18 cellular contexts compared by ENCODE assay signal in the genomic region with DNA sequence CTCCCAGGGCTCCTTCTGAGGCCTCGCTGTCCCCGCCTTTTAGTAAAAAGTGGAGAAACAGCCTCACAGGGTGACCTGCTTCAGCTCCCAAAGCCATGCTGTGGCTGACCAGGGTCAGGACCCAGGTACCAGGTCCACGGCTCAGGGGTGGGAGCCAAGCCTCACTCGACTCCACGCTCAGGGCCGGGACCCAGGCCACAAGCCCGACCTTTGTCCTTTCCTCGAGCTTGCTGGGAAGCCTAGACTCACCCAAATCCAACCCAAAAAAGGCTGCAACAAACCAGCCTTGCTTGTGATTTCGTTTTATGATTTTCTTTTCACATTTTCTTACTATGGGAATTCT. TPM values are rescaled to one million over a fixed set of nuclear protein-coding genes. Genes with fewer than 3 reads are reported as not detected.
A peak's percentile ranks its signal among the peaks of the same experiment; 100 is the strongest.
DNase-seq lines count a peak whose midpoint lies in the region; ATAC-seq, FAIRE-seq and TF ChIP-seq lines count a peak whose summit lies in the region.
"Had no signal": no experiment of that assay in that cellular context is flagged by ENCODE, and none has a peak within 500 bp of the region (broad histone marks: within the 10 kb centered on the region; RNA-seq: fewer than 3 reads in every experiment).

No MANE protein-coding gene starts in this region.

- peak overlapping the region; percentile 30 for H2AFZ ChIP-seq in neuron (ENCODE audit: low read depth, low read length)

- 63 to 79% methylated on average over 1 to 9 of the region's 9 CpGs for WGBS in transverse colon (ENCODE audit: low coverage in 1 of 2), 2 donors

- FAIRE-seq in HTR-8/SVneo (lab: Jason Lieb, UNC), result no peak
- FAIRE-seq: islet of Langerhans had no signal

- no peak overlapping the region for H3K4me3 Mint-ChIP-seq in activated T-cell treated with anti-CD3 and anti-CD28 coated beads, Interleukin-2, amount 50 U/mL, for 72 hours
- H3K4me3 Mint-ChIP-seq: activated CD8-positive, alpha-beta T cell treated with anti-CD3 and anti-CD28 coated beads for 36 hours; activated naive CD8-positive, alpha-beta T cell treated with anti-CD3 and anti-CD28 coated beads, Interleukin-2, amount 50 U/mL, for 24 hours; neural crest cell had no signal

- no peak for TF ChIP-seq POLR2A in transverse colon (IDR thresholded peaks at IDR 0.05)

- peaks cover 20% of the 10 kb centered on the region for H3K4me1 Mint-ChIP-seq in activated T-cell treated with anti-CD3 and anti-CD28 coated beads, Interleukin-2, amount 50 U/mL, for 72 hours (ENCODE audit: low read depth)
- H3K4me1 Mint-ChIP-seq: neural crest cell had no signal

- H3K4me1 ChIP-seq in RWPE2 (ENCODE audit: insufficient read depth, poor library complexity, severe bottlenecking) (no peaks in the 10 kb centered on the region), neuron (ENCODE audit: insufficient read depth, low read length) (no peaks in the 10 kb centered on the region), transverse colon (peaks cover 0 to 9% (median 8%) of the 10 kb centered on the region in 4 donors)
- H3K4me1 ChIP-seq: psoas muscle, SJCRH30, testis had no signal

- H3K27me3 Mint-ChIP-seq in activated T-cell treated with anti-CD3 and anti-CD28 coated beads, Interleukin-2, amount 50 U/mL, for 72 hours (ENCODE audit: low read depth), result no peaks in the 10 kb centered on the region
- H3K27me3 Mint-ChIP-seq: activated CD8-positive, alpha-beta T cell treated with anti-CD3 and anti-CD28 coated beads for 36 hours; activated naive CD8-positive, alpha-beta T cell treated with anti-CD3 and anti-CD28 coated beads, Interleukin-2, amount 50 U/mL, for 24 hours had no signal

- in situ Hi-C loops in transverse colon (cut with MboI; ENCODE audit: low pct_ligation_motif_present in 1 of 4, low pct_unique_long_range_greater_than_20kb in 1 of 4, low sequenced_read_pairs in 3 of 4), result loop anchor here (10.0 to 25.0 kb wide), 3 partner anchors 169 to 231 kb away; no protein-coding TSS in a partner anchor

- H3K27ac ChIP-seq in RWPE2 (ENCODE audit: poor library complexity, severe bottlenecking), result no peak overlapping the region
- no peak overlapping the region for H3K27ac ChIP-seq in transverse colon
- H3K27ac ChIP-seq: KMS-11, psoas muscle, SJCRH30, testis, vagina had no signal

- H3K9me3 ChIP-seq in RWPE2 (ENCODE audit: severe bottlenecking) (no peaks in the 10 kb centered on the region), neuron (ENCODE audit: low read length) (peaks cover 10% of the 10 kb centered on the region), transverse colon (no peaks in the 10 kb centered on the region)
- H3K9me3 ChIP-seq: psoas muscle, SJCRH30, testis, vagina had no signal

- H3K27me3 ChIP-seq in RWPE2 (ENCODE audit: insufficient read depth, poor library complexity, severe bottlenecking), result no peaks in the 10 kb centered on the region
- no peaks in the 10 kb centered on the region for H3K27me3 ChIP-seq in neuron (ENCODE audit: insufficient read depth, low read length)
- H3K27me3 ChIP-seq in transverse colon, result no peaks in the 10 kb centered on the region
- H3K27me3 ChIP-seq: SJCRH30, testis, vagina had no signal

- no peak for TF ChIP-seq EP300 in transverse colon (IDR thresholded peaks at IDR 0.05; ENCODE audit: low read depth)

- ATAC-seq in RWPE2 (ENCODE audit: low read depth) (no peak), GM21529 (IDR thresholded peaks at IDR 0.05; ENCODE audit: unreplicated experiment) (no peak)
- ATAC-seq in activated T-cell treated with anti-CD3 and anti-CD28 coated beads, Interleukin-2, amount 50 U/mL, for 72 hours (replicated peaks in 1 of 2), result no peak

- TF ChIP-seq CTCF in RWPE2 (IDR thresholded peaks at IDR 0.05; ENCODE audit: poor library complexity, severe bottlenecking) (no peak), transverse colon (IDR thresholded peaks at IDR 0.05) (no peak)

- peak; percentile 18 for DNase-seq in HTR-8/SVneo (ENCODE audit: insufficient read length, low spot score)
- peak; percentile 58 for DNase-seq in RWPE2 (ENCODE audit: low spot score)
- DNase-seq in left kidney (ENCODE audit: low read depth, low spot score), result peak; percentile 7
- DNase-seq in transverse colon, result no peak
- no peak for DNase-seq in NCI-H2081 (lab: John Stamatoyannopoulos, UW)
- DNase-seq in activated T-cell treated with anti-CD3 and anti-CD28 coated beads, Interleukin-2, amount 50 U/mL, for 72 hours, result no peak

- intact Hi-C loops in transverse colon (cut with DNase I; ENCODE audit: low total_unique reads), result loop anchor here (5.0 kb wide), 1 partner anchor 224 kb away; no protein-coding TSS in a partner anchor

- H3K27ac Mint-ChIP-seq in activated T-cell treated with anti-CD3 and anti-CD28 coated beads, Interleukin-2, amount 50 U/mL, for 72 hours, result no peak overlapping the region
- H3K27ac Mint-ChIP-seq: activated CD8-positive, alpha-beta T cell treated with anti-CD3 and anti-CD28 coated beads for 36 hours; activated naive CD8-positive, alpha-beta T cell treated with anti-CD3 and anti-CD28 coated beads, Interleukin-2, amount 50 U/mL, for 24 hours had no signal

- no peaks in the 10 kb centered on the region for H3K36me3 Mint-ChIP-seq in activated T-cell treated with anti-CD3 and anti-CD28 coated beads, Interleukin-2, amount 50 U/mL, for 72 hours (ENCODE audit: insufficient read depth in 2 of 2)

- H3K4me3 ChIP-seq in RWPE2 (ENCODE audit: severe bottlenecking) (no peak overlapping the region), neuron (ENCODE audit: low read length) (no peak overlapping the region), transverse colon (no peak overlapping the region)
- H3K4me3 ChIP-seq: lung, psoas muscle, SJCRH30, testis had no signal

- H3K9me3 Mint-ChIP-seq in activated T-cell treated with anti-CD3 and anti-CD28 coated beads, Interleukin-2, amount 50 U/mL, for 72 hours, result no peaks in the 10 kb centered on the region
- H3K9me3 Mint-ChIP-seq: activated CD8-positive, alpha-beta T cell treated with anti-CD3 and anti-CD28 coated beads for 36 hours; activated naive CD8-positive, alpha-beta T cell treated with anti-CD3 and anti-CD28 coated beads, Interleukin-2, amount 50 U/mL, for 24 hours had no signal

- H3K36me3 ChIP-seq in RWPE2 (ENCODE audit: low read depth) (no peaks in the 10 kb centered on the region), neuron (ENCODE audit: insufficient read depth, low read length) (no peaks in the 10 kb centered on the region), transverse colon (no peaks in the 10 kb centered on the region)
- H3K36me3 ChIP-seq: SJCRH30, vagina had no signal

RNA-seq across cellular contexts. Expression of a gene that starts 59.6 kb away (rescaled TPM):
- 100 to 1,000 TPM in 3 of 4 donors, 10 to 100 TPM in 1; 65.7 to 673 (median 364) TPM for total RNA-seq in transverse colon
- 10 to 100 TPM; 11.8 to 19.3 TPM for total RNA-seq in activated T-cell treated with anti-CD3 and anti-CD28 coated beads, Interleukin-2, amount 50 U/mL, for 72 hours

Comparison
In these comparisons a context has a peak if more than half of its experiments do, and no peak if none do; other contexts are left out.
1. DNase-seq: peak in HTR-8/SVneo (single experiment), RWPE2 (single experiment) and left kidney (single experiment); none in transverse colon (single experiment), NCI-H2081 (0 of 2) and activated T-cell treated with anti-CD3 and anti-CD28 coated beads, Interleukin-2, amount 50 U/mL, for 72 hours (0 of 2).